In genomic region chr19:1592023-1592754, GRCh38 we compare ENCODE assay signal across 8 cellular contexts. TPM values are rescaled to one million over a fixed set of nuclear protein-coding genes. Genes with fewer than 3 reads are reported as not detected.
DNase-seq lines count a peak whose midpoint lies in the region; ATAC-seq and TF ChIP-seq lines count a peak whose summit lies in the region.

No MANE protein-coding gene starts in this region.

- H3K4me3 Mint-ChIP-seq in activated CD4-positive, alpha-beta T cell treated with anti-CD3 and anti-CD28 coated beads for 36 hours, result peak overlapping the region; percentile 94

- H3K4me1 Mint-ChIP-seq in activated CD4-positive, alpha-beta T cell treated with anti-CD3 and anti-CD28 coated beads for 36 hours, result peaks cover 22% of the 10 kb centered on the region

- POLR2A ChIA-PET in activated CD4-positive, alpha-beta T cell treated with anti-CD3 and anti-CD28 coated beads for 36 hours (lab: Charles Lee), result interaction anchor here (0.6 to 1.8 kb wide), 6 partner anchors 11 to 60 kb away, joined by 3 to 10 read pairs (median 4); partner anchors contain the start of gene UQCR11

- CTCF ChIA-PET in activated CD4-positive, alpha-beta T cell treated with anti-CD3 and anti-CD28 coated beads for 36 hours (lab: Charles Lee), result interaction anchor here (0.5 to 1.4 kb wide), 3 partner anchors 14 to 85 kb away, joined by 3 to 4 read pairs (median 3); no protein-coding TSS in a partner anchor

- peak overlapping the region; percentile 93 for H3K27ac Mint-ChIP-seq in activated CD4-positive, alpha-beta T cell treated with anti-CD3 and anti-CD28 coated beads for 36 hours

- peak; percentile 66 for ATAC-seq in GM18868 (IDR thresholded peaks at IDR 0.05; ENCODE audit: unreplicated experiment)
- ATAC-seq in HG03097 (IDR thresholded peaks at IDR 0.05; ENCODE audit: low FRiP score, unreplicated experiment), result peak; percentile 49
- peak; percentile 86 for ATAC-seq in activated CD4-positive, alpha-beta T cell treated with anti-CD3 and anti-CD28 coated beads for 36 hours
- peak; percentile 81 for ATAC-seq in left colon

- DNase-seq in AG09309 (ENCODE audit: low read depth), result peak; percentile 34
- peak; percentile 54 for DNase-seq in NCI-H2227 treated with DMSO at 0.1 percent for 48 hours (lab: John Stamatoyannopoulos, UW)
- DNase-seq in activated CD4-positive, alpha-beta T cell treated with anti-CD3 and anti-CD28 coated beads for 36 hours, result peak; percentile 92
- peak; percentile 92 for DNase-seq in choroid plexus epithelial cell (ENCODE audit: low read depth)
- peak; percentile 79 to 87 for DNase-seq in left colon
- peak; percentile 54 to 74 (median 66) for DNase-seq in stimulated activated CD4-positive, alpha-beta T cell treated with anti-CD3 and anti-CD28 coated beads, Interleukin-1b, Interleukin-23, amount 100 ng/mL, for 24 hours (ENCODE audit: low read depth in 4 of 4, low spot score in 1 of 4)

- no peaks in the 10 kb centered on the region for H3K27me3 Mint-ChIP-seq in activated CD4-positive, alpha-beta T cell treated with anti-CD3 and anti-CD28 coated beads for 36 hours

- H3K36me3 Mint-ChIP-seq in activated CD4-positive, alpha-beta T cell treated with anti-CD3 and anti-CD28 coated beads for 36 hours (ENCODE audit: low read depth), result peaks cover 29% of the 10 kb centered on the region

- no peak for TF ChIP-seq CTCF in AG09309 (IDR thresholded peaks at IDR 0.05; ENCODE audit: control insufficient read depth, insufficient read depth, low read depth, low read length, missing control alignments)
- TF ChIP-seq CTCF in choroid plexus epithelial cell (conservative IDR thresholded peaks at IDR 0.05; ENCODE audit: low read depth, low read length), result no peak

- peak overlapping the region; percentile 88 for H3K4me3 ChIP-seq in AG09309 (ENCODE audit: control insufficient read depth, low read depth, low read length)
- peak overlapping the region; percentile 90 for H3K4me3 ChIP-seq in choroid plexus epithelial cell (ENCODE audit: low read depth, low read length)

- H3K9me3 Mint-ChIP-seq in activated CD4-positive, alpha-beta T cell treated with anti-CD3 and anti-CD28 coated beads for 36 hours (ENCODE audit: low read depth), result no peaks in the 10 kb centered on the region

- intact Hi-C loops in activated CD4-positive, alpha-beta T cell treated with anti-CD3 and anti-CD28 coated beads for 36 hours (cut with DNase I, micrococcal nuclease), result loop anchor here (1.0 to 5.0 kb wide), 14 partner anchors 13 to 644 kb away; partner anchors contain the start of genes TCF3 (in 2 of the 2), UQCR11 (in 2 of the 2), ATP8B3 (in 1 of the 2) and C19orf25 (in 1 of the 2)
- intact Hi-C loops in left colon (cut with DNase I, micrococcal nuclease), result no loop called here

RNA-seq across cellular contexts. Expression of gene MBD3, which starts 0.5 kb away (rescaled TPM):
- total RNA-seq in activated CD4-positive, alpha-beta T cell treated with anti-CD3 and anti-CD28 coated beads for 36 hours, result 10 to 100 TPM; 68.9 to 87.5 TPM
- 10 to 100 TPM; 47.7 to 57.5 TPM for total RNA-seq in left colon

RNA-seq across cellular contexts. Expression of gene UQCR11, which starts 13.1 kb away (rescaled TPM):
- total RNA-seq in activated CD4-positive, alpha-beta T cell treated with anti-CD3 and anti-CD28 coated beads for 36 hours, result 100 to 1,000 TPM; 152 to 226 TPM
- total RNA-seq in left colon, result 100 to 1,000 TPM; 337 to 359 TPM

RNA-seq across cellular contexts. Expression of gene MEX3D, which starts 24.1 kb away (rescaled TPM):
- total RNA-seq in activated CD4-positive, alpha-beta T cell treated with anti-CD3 and anti-CD28 coated beads for 36 hours, result 1 to 10 TPM; 6.2 to 6.7 TPM
- 10 to 100 TPM; 22.3 to 24.8 TPM for total RNA-seq in left colon

Comparison
In these comparisons a context has a peak if more than half of its experiments do, and no peak if none do; other contexts are left out.
1. Peak in every context shown above with its lines: DNase-seq, ATAC-seq and H3K4me3 ChIP-seq.
2. DNase-seq: peak in every context shown above with its lines; median percentile 92 in activated CD4-positive, alpha-beta T cell treated with anti-CD3 and anti-CD28 coated beads for 36 hours; 92 in choroid plexus epithelial cell; 83 in left colon; 66 in stimulated activated CD4-positive, alpha-beta T cell treated with anti-CD3 and anti-CD28 coated beads, Interleukin-1b, Interleukin-23, amount 100 ng/mL, for 24 hours; 54 in NCI-H2227 treated with DMSO at 0.1 percent for 48 hours; 34 in AG09309.
3. intact Hi-C loops: an anchor here in activated CD4-positive, alpha-beta T cell treated with anti-CD3 and anti-CD28 coated beads for 36 hours (1.0 to 5.0 kb wide); none called in left colon.